In genomic region chr7:158033196-158033595, GRCh38 we compare ENCODE assay signal across 19 cellular contexts.
"Had no signal": no experiment of that assay in that cellular context is flagged by ENCODE, and none has a peak within 500 bp of the region (broad histone marks: within the 10 kb centered on the region; RNA-seq: fewer than 3 reads in every experiment).

No MANE protein-coding gene starts in this region.

- H3K27me3 Mint-ChIP-seq: memory B cell had no signal

- H3K4me1 ChIP-seq: esophagus muscularis mucosa, gastroesophageal sphincter, left lung, lower lobe of right lung, right atrium auricular region, tibial artery had no signal

- H3K27me3 ChIP-seq: right atrium auricular region had no signal

- H3K27ac Mint-ChIP-seq: immature natural killer cell; memory B cell; natural killer cell treated with Interleukin-12 subunit alpha and Interleukin-12 subunit beta and Interleukin-15 and Interleukin-18, amount 100 ng/mL, for 72 hours; stimulated activated effector memory CD8-positive, alpha-beta T cell treated with anti-CD3 and anti-CD28 coated beads, Interleukin-12 subunit alpha, Interleukin-12 subunit beta, amount 100 ng/mL, for 72 hours had no signal

- H3K27ac ChIP-seq: epithelial cell of prostate, esophagus muscularis mucosa, gastroesophageal sphincter, left lung, lower lobe of right lung, right atrium auricular region, tibial artery had no signal

- H3K4me3 Mint-ChIP-seq: central memory CD8-positive, alpha-beta T cell; immature natural killer cell; memory B cell; natural killer cell treated with Interleukin-12 subunit alpha and Interleukin-12 subunit beta and Interleukin-15 and Interleukin-18, amount 100 ng/mL, for 72 hours; stimulated activated effector memory CD8-positive, alpha-beta T cell treated with anti-CD3 and anti-CD28 coated beads, Interleukin-12 subunit alpha, Interleukin-12 subunit beta, amount 100 ng/mL, for 72 hours had no signal

- H3K4me1 Mint-ChIP-seq: central memory CD8-positive, alpha-beta T cell; immature natural killer cell; memory B cell; stimulated activated effector memory CD8-positive, alpha-beta T cell treated with anti-CD3 and anti-CD28 coated beads, Interleukin-12 subunit alpha, Interleukin-12 subunit beta, amount 100 ng/mL, for 72 hours had no signal

- H3K9me3 Mint-ChIP-seq: natural killer cell treated with Interleukin-12 subunit alpha and Interleukin-12 subunit beta and Interleukin-15 and Interleukin-18, amount 100 ng/mL, for 72 hours had no signal

- H3K4me3 ChIP-seq: esophagus muscularis mucosa, gastroesophageal sphincter, left lung, lower lobe of right lung, right atrium auricular region, smooth muscle cell, tibial artery had no signal

- H3K36me3 Mint-ChIP-seq: immature natural killer cell; memory B cell; natural killer cell treated with Interleukin-12 subunit alpha and Interleukin-12 subunit beta and Interleukin-15 and Interleukin-18, amount 100 ng/mL, for 72 hours; stimulated activated effector memory CD8-positive, alpha-beta T cell treated with anti-CD3 and anti-CD28 coated beads, Interleukin-12 subunit alpha, Interleukin-12 subunit beta, amount 100 ng/mL, for 72 hours had no signal

- H3K4me2 ChIP-seq: smooth muscle cell had no signal

- DNase-seq: effector memory CD4-positive, alpha-beta T cell; glutamatergic neuron; immature natural killer cell; lower lobe of right lung; midbrain; stimulated activated CD4-positive, alpha-beta T cell treated with anti-CD3 and anti-CD28 coated beads, Interleukin-4, amount 100 ng/mL, for 1 hour; stimulated activated CD8-positive, alpha-beta memory T cell treated with anti-CD3 and anti-CD28 coated beads, Interleukin-4, amount 100 ng/mL, for 48 hours; stimulated activated naive CD8-positive, alpha-beta T cell treated with anti-CD3 and anti-CD28 coated beads, Interleukin-15, Interleukin-2, amounts not matched to agents 100 U/mL and 50 U/mL, for 24 hours had no signal

- H3K36me3 ChIP-seq: esophagus muscularis mucosa, gastroesophageal sphincter, left lung, lower lobe of right lung, right atrium auricular region, tibial artery had no signal

- H3K9me3 ChIP-seq: lower lobe of right lung had no signal
